1 cellular context compared by ENCODE assay signal in the genomic region with DNA sequence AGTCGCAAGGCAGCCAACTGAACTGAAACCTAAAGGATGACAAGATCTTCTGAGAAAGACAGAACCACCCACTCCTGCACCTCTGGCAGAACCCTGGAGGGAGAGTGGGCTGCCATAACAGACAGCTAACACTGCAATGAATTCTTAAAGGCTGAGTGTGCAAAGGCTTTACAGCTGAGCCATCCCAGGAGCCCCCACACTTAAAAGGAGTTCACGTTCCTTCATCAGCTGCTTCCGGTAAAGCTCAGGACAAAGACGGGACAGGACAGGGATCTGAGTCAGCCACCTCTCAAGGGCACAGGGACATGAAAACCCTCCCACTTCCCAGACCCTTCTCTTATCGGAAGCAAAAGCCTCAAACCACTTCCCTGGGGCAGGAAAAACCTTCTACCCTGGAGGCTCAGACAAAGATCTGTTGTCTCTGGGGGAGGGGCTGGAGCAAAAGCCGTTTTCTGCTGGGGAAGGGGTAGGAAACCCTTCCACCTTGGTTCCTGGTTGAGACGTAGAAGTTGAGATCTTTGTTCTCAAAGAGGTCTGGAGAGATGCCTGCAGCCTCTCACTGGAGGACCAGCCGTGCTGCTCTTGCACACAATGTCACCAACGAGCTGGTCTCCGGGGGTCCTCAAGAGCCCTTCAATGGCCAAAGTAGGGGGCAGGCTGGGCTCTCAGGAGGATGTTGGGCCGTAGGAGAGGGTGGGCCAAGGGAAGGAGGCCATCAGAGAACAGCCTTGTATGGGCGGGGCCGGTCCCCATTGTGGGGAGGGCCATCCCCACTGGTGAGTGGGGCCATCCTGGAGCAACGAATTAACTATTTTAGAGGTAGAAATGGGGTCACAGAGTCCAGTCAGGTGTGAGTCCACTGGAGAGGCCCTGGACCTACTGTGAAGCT.
TF ChIP-seq lines count a peak whose summit lies in the region.

No MANE protein-coding gene starts in this region.

TF ChIP-seq in K562, 482 proteins besides CTCF, POLR2A, EP300 and RAD21 (continued from another document and continues in another):
- TF ChIP-seq SRSF1 (IDR thresholded peaks at IDR 0.05; ENCODE audit: low read depth, low read length) (no peak), ARID1B (IDR thresholded peaks at IDR 0.05) (peak; percentile 45; the same call in 1 of the 2 replicates), POLR2G (IDR thresholded peaks at IDR 0.05; ENCODE audit: low read depth, low read length) (no peak), SIX5 (IDR thresholded peaks at IDR 0.05; ENCODE audit: borderline replicate concordance in 1 of 2, insufficient read depth in 1 of 2, low read depth in 1 of 2, low read length in 2 of 2) (no peak), ETV6 (IDR thresholded peaks at IDR 0.05; ENCODE audit: borderline replicate concordance in 1 of 2, low read depth in 2 of 2, low read length in 1 of 2) (peak; percentile 61 to 85; a peak in 3 of 4 replicates), ETV6 (CRISPR knock-in tag; IDR thresholded peaks at IDR 0.05; ENCODE audit: borderline replicate concordance) (no peak), SMAD4 (CRISPR knock-in tag; conservative IDR thresholded peaks at IDR 0.05) (0 out of 2 replicates have a peak, but pooled peaks have one; percentile 20), POLR3G (IDR thresholded peaks at IDR 0.05; ENCODE audit: extremely low read depth, insufficient read length, insufficient replicate concordance) (no peak), NFXL1 (CRISPR knock-in tag; IDR thresholded peaks at IDR 0.05) (no peak), NR2C2 (CRISPR knock-in tag; IDR thresholded peaks at IDR 0.05) (no peak), NR2C2 (tag; IDR thresholded peaks at IDR 0.05) (peak; percentile 57; the same call in 1 of the 2 replicates), ILF3 (IDR thresholded peaks at IDR 0.05; ENCODE audit: borderline replicate concordance) (no peak), ARNT (IDR thresholded peaks at IDR 0.05) (no peak), MED1 (CRISPR knock-in tag; IDR thresholded peaks at IDR 0.05; ENCODE audit: borderline replicate concordance) (no peak), SMAD2 (IDR thresholded peaks at IDR 0.05; ENCODE audit: low read depth, low read length) (no peak), ZC3H4 (CRISPR knock-in tag; IDR thresholded peaks at IDR 0.05; ENCODE audit: borderline replicate concordance) (no peak), RUNX1 (IDR thresholded peaks at IDR 0.05; ENCODE audit: low read depth) (no peak), BCOR (IDR thresholded peaks at IDR 0.05) (no peak), NCOA6 (IDR thresholded peaks at IDR 0.05) (no peak), CREM (IDR thresholded peaks at IDR 0.05; ENCODE audit: low read depth) (no peak), PHB2 (IDR thresholded peaks at IDR 0.05; ENCODE audit: low read depth) (no peak), ZNF586 (CRISPR knock-in tag; conservative IDR thresholded peaks at IDR 0.05) (no peak), CCNT2 (IDR thresholded peaks at IDR 0.05; ENCODE audit: borderline replicate concordance, extremely low read depth, insufficient read length, low read depth, low read length) (no peak), ZNF57 (CRISPR knock-in tag; IDR thresholded peaks at IDR 0.05) (no peak), ZFP1 (CRISPR knock-in tag; IDR thresholded peaks at IDR 0.05) (no peak), SIN3A (IDR thresholded peaks at IDR 0.05; ENCODE audit: borderline replicate concordance in 2 of 2, control insufficient read depth in 1 of 2, low read depth in 2 of 2, low read length in 2 of 2) (no peak), SMARCB1 (IDR thresholded peaks at IDR 0.05; ENCODE audit: insufficient read length, low read depth) (no peak), CREB1 (IDR thresholded peaks at IDR 0.05) (no peak), CREB1 (CRISPR knock-in tag; IDR thresholded peaks at IDR 0.05) (no peak), TAF1 (IDR thresholded peaks at IDR 0.05; ENCODE audit: control insufficient read depth, extremely low read depth, insufficient read depth, low read length, severe bottlenecking) (no peak)
- TF ChIP-seq, protein P1, sequence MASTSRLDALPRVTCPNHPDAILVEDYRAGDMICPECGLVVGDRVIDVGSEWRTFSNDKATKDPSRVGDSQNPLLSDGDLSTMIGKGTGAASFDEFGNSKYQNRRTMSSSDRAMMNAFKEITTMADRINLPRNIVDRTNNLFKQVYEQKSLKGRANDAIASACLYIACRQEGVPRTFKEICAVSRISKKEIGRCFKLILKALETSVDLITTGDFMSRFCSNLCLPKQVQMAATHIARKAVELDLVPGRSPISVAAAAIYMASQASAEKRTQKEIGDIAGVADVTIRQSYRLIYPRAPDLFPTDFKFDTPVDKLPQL (IDR thresholded peaks at IDR 0.05; ENCODE audit: extremely low read depth, insufficient read length), result no peak
- TF ChIP-seq, protein P2, sequence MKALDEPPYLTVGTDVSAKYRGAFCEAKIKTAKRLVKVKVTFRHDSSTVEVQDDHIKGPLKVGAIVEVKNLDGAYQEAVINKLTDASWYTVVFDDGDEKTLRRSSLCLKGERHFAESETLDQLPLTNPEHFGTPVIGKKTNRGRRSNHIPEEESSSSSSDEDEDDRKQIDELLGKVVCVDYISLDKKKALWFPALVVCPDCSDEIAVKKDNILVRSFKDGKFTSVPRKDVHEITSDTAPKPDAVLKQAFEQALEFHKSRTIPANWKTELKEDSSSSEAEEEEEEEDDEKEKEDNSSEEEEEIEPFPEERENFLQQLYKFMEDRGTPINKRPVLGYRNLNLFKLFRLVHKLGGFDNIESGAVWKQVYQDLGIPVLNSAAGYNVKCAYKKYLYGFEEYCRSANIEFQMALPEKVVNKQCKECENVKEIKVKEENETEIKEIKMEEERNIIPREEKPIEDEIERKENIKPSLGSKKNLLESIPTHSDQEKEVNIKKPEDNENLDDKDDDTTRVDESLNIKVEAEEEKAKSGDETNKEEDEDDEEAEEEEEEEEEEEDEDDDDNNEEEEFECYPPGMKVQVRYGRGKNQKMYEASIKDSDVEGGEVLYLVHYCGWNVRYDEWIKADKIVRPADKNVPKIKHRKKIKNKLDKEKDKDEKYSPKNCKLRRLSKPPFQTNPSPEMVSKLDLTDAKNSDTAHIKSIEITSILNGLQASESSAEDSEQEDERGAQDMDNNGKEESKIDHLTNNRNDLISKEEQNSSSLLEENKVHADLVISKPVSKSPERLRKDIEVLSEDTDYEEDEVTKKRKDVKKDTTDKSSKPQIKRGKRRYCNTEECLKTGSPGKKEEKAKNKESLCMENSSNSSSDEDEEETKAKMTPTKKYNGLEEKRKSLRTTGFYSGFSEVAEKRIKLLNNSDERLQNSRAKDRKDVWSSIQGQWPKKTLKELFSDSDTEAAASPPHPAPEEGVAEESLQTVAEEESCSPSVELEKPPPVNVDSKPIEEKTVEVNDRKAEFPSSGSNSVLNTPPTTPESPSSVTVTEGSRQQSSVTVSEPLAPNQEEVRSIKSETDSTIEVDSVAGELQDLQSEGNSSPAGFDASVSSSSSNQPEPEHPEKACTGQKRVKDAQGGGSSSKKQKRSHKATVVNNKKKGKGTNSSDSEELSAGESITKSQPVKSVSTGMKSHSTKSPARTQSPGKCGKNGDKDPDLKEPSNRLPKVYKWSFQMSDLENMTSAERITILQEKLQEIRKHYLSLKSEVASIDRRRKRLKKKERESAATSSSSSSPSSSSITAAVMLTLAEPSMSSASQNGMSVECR (CRISPR knock-in tag; IDR thresholded peaks at IDR 0.05), result no peak
- TF ChIP-seq, protein P3, sequence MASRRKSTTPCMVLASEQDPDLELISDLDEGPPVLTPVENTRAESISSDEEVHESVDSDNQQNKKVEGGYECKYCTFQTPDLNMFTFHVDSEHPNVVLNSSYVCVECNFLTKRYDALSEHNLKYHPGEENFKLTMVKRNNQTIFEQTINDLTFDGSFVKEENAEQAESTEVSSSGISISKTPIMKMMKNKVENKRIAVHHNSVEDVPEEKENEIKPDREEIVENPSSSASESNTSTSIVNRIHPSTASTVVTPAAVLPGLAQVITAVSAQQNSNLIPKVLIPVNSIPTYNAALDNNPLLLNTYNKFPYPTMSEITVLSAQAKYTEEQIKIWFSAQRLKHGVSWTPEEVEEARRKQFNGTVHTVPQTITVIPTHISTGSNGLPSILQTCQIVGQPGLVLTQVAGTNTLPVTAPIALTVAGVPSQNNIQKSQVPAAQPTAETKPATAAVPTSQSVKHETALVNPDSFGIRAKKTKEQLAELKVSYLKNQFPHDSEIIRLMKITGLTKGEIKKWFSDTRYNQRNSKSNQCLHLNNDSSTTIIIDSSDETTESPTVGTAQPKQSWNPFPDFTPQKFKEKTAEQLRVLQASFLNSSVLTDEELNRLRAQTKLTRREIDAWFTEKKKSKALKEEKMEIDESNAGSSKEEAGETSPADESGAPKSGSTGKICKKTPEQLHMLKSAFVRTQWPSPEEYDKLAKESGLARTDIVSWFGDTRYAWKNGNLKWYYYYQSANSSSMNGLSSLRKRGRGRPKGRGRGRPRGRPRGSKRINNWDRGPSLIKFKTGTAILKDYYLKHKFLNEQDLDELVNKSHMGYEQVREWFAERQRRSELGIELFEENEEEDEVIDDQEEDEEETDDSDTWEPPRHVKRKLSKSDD (conservative IDR thresholded peaks at IDR 0.05; ENCODE audit: low read length), result no peak
- TF ChIP-seq, protein P4, sequence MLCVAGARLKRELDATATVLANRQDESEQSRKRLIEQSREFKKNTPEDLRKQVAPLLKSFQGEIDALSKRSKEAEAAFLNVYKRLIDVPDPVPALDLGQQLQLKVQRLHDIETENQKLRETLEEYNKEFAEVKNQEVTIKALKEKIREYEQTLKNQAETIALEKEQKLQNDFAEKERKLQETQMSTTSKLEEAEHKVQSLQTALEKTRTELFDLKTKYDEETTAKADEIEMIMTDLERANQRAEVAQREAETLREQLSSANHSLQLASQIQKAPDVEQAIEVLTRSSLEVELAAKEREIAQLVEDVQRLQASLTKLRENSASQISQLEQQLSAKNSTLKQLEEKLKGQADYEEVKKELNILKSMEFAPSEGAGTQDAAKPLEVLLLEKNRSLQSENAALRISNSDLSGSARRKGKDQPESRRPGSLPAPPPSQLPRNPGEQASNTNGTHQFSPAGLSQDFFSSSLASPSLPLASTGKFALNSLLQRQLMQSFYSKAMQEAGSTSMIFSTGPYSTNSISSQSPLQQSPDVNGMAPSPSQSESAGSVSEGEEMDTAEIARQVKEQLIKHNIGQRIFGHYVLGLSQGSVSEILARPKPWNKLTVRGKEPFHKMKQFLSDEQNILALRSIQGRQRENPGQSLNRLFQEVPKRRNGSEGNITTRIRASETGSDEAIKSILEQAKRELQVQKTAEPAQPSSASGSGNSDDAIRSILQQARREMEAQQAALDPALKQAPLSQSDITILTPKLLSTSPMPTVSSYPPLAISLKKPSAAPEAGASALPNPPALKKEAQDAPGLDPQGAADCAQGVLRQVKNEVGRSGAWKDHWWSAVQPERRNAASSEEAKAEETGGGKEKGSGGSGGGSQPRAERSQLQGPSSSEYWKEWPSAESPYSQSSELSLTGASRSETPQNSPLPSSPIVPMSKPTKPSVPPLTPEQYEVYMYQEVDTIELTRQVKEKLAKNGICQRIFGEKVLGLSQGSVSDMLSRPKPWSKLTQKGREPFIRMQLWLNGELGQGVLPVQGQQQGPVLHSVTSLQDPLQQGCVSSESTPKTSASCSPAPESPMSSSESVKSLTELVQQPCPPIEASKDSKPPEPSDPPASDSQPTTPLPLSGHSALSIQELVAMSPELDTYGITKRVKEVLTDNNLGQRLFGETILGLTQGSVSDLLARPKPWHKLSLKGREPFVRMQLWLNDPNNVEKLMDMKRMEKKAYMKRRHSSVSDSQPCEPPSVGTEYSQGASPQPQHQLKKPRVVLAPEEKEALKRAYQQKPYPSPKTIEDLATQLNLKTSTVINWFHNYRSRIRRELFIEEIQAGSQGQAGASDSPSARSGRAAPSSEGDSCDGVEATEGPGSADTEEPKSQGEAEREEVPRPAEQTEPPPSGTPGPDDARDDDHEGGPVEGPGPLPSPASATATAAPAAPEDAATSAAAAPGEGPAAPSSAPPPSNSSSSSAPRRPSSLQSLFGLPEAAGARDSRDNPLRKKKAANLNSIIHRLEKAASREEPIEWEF (CRISPR knock-in tag; IDR thresholded peaks at IDR 0.05), result no peak
- TF ChIP-seq, protein P5, sequence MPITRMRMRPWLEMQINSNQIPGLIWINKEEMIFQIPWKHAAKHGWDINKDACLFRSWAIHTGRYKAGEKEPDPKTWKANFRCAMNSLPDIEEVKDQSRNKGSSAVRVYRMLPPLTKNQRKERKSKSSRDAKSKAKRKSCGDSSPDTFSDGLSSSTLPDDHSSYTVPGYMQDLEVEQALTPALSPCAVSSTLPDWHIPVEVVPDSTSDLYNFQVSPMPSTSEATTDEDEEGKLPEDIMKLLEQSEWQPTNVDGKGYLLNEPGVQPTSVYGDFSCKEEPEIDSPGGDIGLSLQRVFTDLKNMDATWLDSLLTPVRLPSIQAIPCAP (CRISPR knock-in tag; IDR thresholded peaks at IDR 0.05; ENCODE audit: borderline replicate concordance), result no peak
- TF ChIP-seq, protein P6, sequence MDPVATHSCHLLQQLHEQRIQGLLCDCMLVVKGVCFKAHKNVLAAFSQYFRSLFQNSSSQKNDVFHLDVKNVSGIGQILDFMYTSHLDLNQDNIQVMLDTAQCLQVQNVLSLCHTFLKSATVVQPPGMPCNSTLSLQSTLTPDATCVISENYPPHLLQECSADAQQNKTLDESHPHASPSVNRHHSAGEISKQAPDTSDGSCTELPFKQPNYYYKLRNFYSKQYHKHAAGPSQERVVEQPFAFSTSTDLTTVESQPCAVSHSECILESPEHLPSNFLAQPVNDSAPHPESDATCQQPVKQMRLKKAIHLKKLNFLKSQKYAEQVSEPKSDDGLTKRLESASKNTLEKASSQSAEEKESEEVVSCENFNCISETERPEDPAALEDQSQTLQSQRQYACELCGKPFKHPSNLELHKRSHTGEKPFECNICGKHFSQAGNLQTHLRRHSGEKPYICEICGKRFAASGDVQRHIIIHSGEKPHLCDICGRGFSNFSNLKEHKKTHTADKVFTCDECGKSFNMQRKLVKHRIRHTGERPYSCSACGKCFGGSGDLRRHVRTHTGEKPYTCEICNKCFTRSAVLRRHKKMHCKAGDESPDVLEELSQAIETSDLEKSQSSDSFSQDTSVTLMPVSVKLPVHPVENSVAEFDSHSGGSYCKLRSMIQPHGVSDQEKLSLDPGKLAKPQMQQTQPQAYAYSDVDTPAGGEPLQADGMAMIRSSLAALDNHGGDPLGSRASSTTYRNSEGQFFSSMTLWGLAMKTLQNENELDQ (CRISPR knock-in tag; IDR thresholded peaks at IDR 0.05; ENCODE audit: borderline replicate concordance), result no peak
- TF ChIP-seq, protein P7, sequence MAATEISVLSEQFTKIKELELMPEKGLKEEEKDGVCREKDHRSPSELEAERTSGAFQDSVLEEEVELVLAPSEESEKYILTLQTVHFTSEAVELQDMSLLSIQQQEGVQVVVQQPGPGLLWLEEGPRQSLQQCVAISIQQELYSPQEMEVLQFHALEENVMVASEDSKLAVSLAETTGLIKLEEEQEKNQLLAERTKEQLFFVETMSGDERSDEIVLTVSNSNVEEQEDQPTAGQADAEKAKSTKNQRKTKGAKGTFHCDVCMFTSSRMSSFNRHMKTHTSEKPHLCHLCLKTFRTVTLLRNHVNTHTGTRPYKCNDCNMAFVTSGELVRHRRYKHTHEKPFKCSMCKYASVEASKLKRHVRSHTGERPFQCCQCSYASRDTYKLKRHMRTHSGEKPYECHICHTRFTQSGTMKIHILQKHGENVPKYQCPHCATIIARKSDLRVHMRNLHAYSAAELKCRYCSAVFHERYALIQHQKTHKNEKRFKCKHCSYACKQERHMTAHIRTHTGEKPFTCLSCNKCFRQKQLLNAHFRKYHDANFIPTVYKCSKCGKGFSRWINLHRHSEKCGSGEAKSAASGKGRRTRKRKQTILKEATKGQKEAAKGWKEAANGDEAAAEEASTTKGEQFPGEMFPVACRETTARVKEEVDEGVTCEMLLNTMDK (IDR thresholded peaks at IDR 0.05; ENCODE audit: borderline replicate concordance, insufficient read depth, low read depth, low read length, poor library complexity, severe bottlenecking), result no peak
- TF ChIP-seq, protein P8, sequence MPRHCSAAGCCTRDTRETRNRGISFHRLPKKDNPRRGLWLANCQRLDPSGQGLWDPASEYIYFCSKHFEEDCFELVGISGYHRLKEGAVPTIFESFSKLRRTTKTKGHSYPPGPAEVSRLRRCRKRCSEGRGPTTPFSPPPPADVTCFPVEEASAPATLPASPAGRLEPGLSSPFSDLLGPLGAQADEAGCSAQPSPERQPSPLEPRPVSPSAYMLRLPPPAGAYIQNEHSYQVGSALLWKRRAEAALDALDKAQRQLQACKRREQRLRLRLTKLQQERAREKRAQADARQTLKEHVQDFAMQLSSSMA (CRISPR knock-in tag; IDR thresholded peaks at IDR 0.05), result no peak
